ENCODE assay signal across 11 cellular contexts in genomic region chr16:27698266-27698665, GRCh38.
DNase-seq lines count a peak whose midpoint lies in the region; TF ChIP-seq lines count a peak whose summit lies in the region.
"Had no signal": no experiment of that assay in that cellular context is flagged by ENCODE, and none has a peak within 500 bp of the region (broad histone marks: within the 10 kb centered on the region; RNA-seq: fewer than 3 reads in every experiment).

No MANE protein-coding gene starts in this region.

- H3K27ac ChIP-seq in DOHH2 (ENCODE audit: low read depth, low read length) (no peak overlapping the region), colonic mucosa (no peak overlapping the region), GM23248 (no peak overlapping the region)

- H3K36me3 Mint-ChIP-seq in HFFc6 (ENCODE audit: low read depth), result no peaks in the 10 kb centered on the region
- peaks cover 48% of the 10 kb centered on the region for H3K36me3 Mint-ChIP-seq in brain
- peaks cover 17% of the 10 kb centered on the region for H3K36me3 Mint-ChIP-seq in neural crest cell (ENCODE audit: low read depth)
- peaks cover 3% of the 10 kb centered on the region for H3K36me3 Mint-ChIP-seq in activated naive CD8-positive, alpha-beta T cell treated with anti-CD3 and anti-CD28 coated beads for 36 hours

- H3K36me3 ChIP-seq in DOHH2 (ENCODE audit: control insufficient read depth, low read length) (no peaks in the 10 kb centered on the region), colonic mucosa (no peaks in the 10 kb centered on the region), GM23248 (ENCODE audit: low read depth) (no peaks in the 10 kb centered on the region)

- H4K20me1 ChIP-seq in DOHH2 (ENCODE audit: control insufficient read depth, insufficient read depth, low read depth, low read length) (no peaks in the 10 kb centered on the region), GM23248 (ENCODE audit: insufficient read depth) (no peaks in the 10 kb centered on the region)

- no peak overlapping the region for H3K9ac ChIP-seq in colonic mucosa (ENCODE audit: low read depth in 2 of 2, low read length in 2 of 2)
- no peak overlapping the region for H3K9ac ChIP-seq in GM23248

- intact Hi-C loops in colonic mucosa (cut with DNase I), result no loop called here

- WGBS in GM23248 (ENCODE audit: low coverage in 1 of 2, low lambda C conversion rate in 2 of 2, missing lambda C conversion rate in 2 of 2), 2 experiments, result 84 to 85% methylated on average over 14 of the region's 14 CpGs

- in situ Hi-C loops in GM23248 (cut with MboI), result no loop called here

- H3K27me3 ChIP-seq in DOHH2 (ENCODE audit: control insufficient read depth, low read length), result no peaks in the 10 kb centered on the region
- H3K27me3 ChIP-seq in colonic mucosa, result no peaks in the 10 kb centered on the region
- no peaks in the 10 kb centered on the region for H3K27me3 ChIP-seq in GM23248 (replicated peaks; ENCODE audit: insufficient read depth)

- H3K4me3 Mint-ChIP-seq in HFFc6, result no peak overlapping the region
- no peak overlapping the region for H3K4me3 Mint-ChIP-seq in brain
- H3K4me3 Mint-ChIP-seq in neural crest cell, result no peak overlapping the region
- no peak overlapping the region for H3K4me3 Mint-ChIP-seq in activated naive CD8-positive, alpha-beta T cell treated with anti-CD3 and anti-CD28 coated beads for 36 hours
- H3K4me3 Mint-ChIP-seq: activated T-cell treated with anti-CD3 and anti-CD28 coated beads, Interleukin-2, amount 50 U/mL, for 72 hours had no signal

- H3K9me2 ChIP-seq in DOHH2 (replicated peaks; ENCODE audit: control insufficient read depth, low read length) (no peaks in the 10 kb centered on the region), GM23248 (ENCODE audit: insufficient read depth) (no peaks in the 10 kb centered on the region)

- H3K9me3 ChIP-seq in DOHH2 (ENCODE audit: control insufficient read depth, insufficient read depth, low read length), result no peaks in the 10 kb centered on the region
- H3K9me3 ChIP-seq in colonic mucosa, result no peaks in the 10 kb centered on the region
- H3K9me3 ChIP-seq in GM23248 (ENCODE audit: low read depth), result no peaks in the 10 kb centered on the region

- no peak overlapping the region for H2AFZ ChIP-seq in GM23248

- TF ChIP-seq CTCF in DOHH2 (IDR thresholded peaks at IDR 0.05; ENCODE audit: low read depth, low read length, poor library complexity, severe bottlenecking) (peak; percentile 76), HFFc6 (IDR thresholded peaks at IDR 0.05) (peak; percentile 72), brain (conservative IDR thresholded peaks at IDR 0.05) (peak; percentile 18 to 65), neural crest cell (conservative IDR thresholded peaks at IDR 0.05) (peak; percentile 41), colonic mucosa (IDR thresholded peaks at IDR 0.05) (no peak)

- H3K4me1 ChIP-seq in DOHH2 (ENCODE audit: control insufficient read depth, low read length) (no peaks in the 10 kb centered on the region), colonic mucosa (no peaks in the 10 kb centered on the region), GM23248 (ENCODE audit: insufficient read depth) (peaks cover 2% of the 10 kb centered on the region; the same call in 1 of the 2 replicates)

- DNase-seq in HFFc6 (no peak), neural crest cell (ENCODE audit: low read depth, low spot score) (peak; percentile 50), colonic mucosa (no peak), GM23248 (no peak)
- no peak for DNase-seq in activated naive CD8-positive, alpha-beta T cell treated with anti-CD3 and anti-CD28 coated beads for 36 hours
- DNase-seq: Kasumi-1; stimulated activated CD4-positive, alpha-beta T cell treated with anti-CD3 and anti-CD28 coated beads, Interleukin-4, amount 100 ng/mL, for 4 hours; SW 1271 had no signal

- H3K79me2 ChIP-seq in DOHH2 (ENCODE audit: control insufficient read depth, low read length) (no peaks in the 10 kb centered on the region), GM23248 (ENCODE audit: insufficient read depth) (no peaks in the 10 kb centered on the region)

- H3K4me3 ChIP-seq in DOHH2 (ENCODE audit: low read length) (no peak overlapping the region), colonic mucosa (no peak overlapping the region), GM23248 (no peak overlapping the region)

- H3K27me3 Mint-ChIP-seq in HFFc6 (ENCODE audit: insufficient read depth), result no peaks in the 10 kb centered on the region; the same call in 1 of the 2 replicates
- H3K27me3 Mint-ChIP-seq in brain, result no peaks in the 10 kb centered on the region
- H3K27me3 Mint-ChIP-seq in neural crest cell (ENCODE audit: low read depth), result no peaks in the 10 kb centered on the region
- no peaks in the 10 kb centered on the region for H3K27me3 Mint-ChIP-seq in activated naive CD8-positive, alpha-beta T cell treated with anti-CD3 and anti-CD28 coated beads for 36 hours

- H3K4me1 Mint-ChIP-seq in HFFc6 (ENCODE audit: low read depth) (peaks cover 4% of the 10 kb centered on the region), brain (peaks cover 16% of the 10 kb centered on the region), neural crest cell (peaks cover 47% of the 10 kb centered on the region)
- H3K4me1 Mint-ChIP-seq in activated naive CD8-positive, alpha-beta T cell treated with anti-CD3 and anti-CD28 coated beads for 36 hours, result no peaks in the 10 kb centered on the region

- H3K4me2 ChIP-seq in DOHH2 (ENCODE audit: low read length), result no peak overlapping the region
- no peak overlapping the region for H3K4me2 ChIP-seq in GM23248 (ENCODE audit: unreplicated experiment)

- H3K9me3 Mint-ChIP-seq in HFFc6 (no peaks in the 10 kb centered on the region), brain (peaks cover 0 to 3% (median 0%) of the 10 kb centered on the region in 5 experiments), neural crest cell (no peaks in the 10 kb centered on the region)
- H3K9me3 Mint-ChIP-seq in activated naive CD8-positive, alpha-beta T cell treated with anti-CD3 and anti-CD28 coated beads for 36 hours, result no peaks in the 10 kb centered on the region
- H3K9me3 Mint-ChIP-seq: activated T-cell treated with anti-CD3 and anti-CD28 coated beads, Interleukin-2, amount 50 U/mL, for 72 hours had no signal

- H3F3A ChIP-seq in DOHH2 (ENCODE audit: control insufficient read depth, insufficient read depth) (no peaks in the 10 kb centered on the region), GM23248 (ENCODE audit: insufficient read depth) (no peaks in the 10 kb centered on the region)

- H3K27ac Mint-ChIP-seq in HFFc6, result no peak overlapping the region
- peak overlapping the region in 1 of 5 experiments; percentile 21 for H3K27ac Mint-ChIP-seq in brain
- H3K27ac Mint-ChIP-seq in neural crest cell (ENCODE audit: unreplicated experiment), result peak overlapping the region; percentile 57
- H3K27ac Mint-ChIP-seq in activated naive CD8-positive, alpha-beta T cell treated with anti-CD3 and anti-CD28 coated beads for 36 hours, result no peak overlapping the region
- H3K27ac Mint-ChIP-seq: activated T-cell treated with anti-CD3 and anti-CD28 coated beads, Interleukin-2, amount 50 U/mL, for 72 hours had no signal
